8 cellular contexts compared by ENCODE assay signal in the genomic region with DNA sequence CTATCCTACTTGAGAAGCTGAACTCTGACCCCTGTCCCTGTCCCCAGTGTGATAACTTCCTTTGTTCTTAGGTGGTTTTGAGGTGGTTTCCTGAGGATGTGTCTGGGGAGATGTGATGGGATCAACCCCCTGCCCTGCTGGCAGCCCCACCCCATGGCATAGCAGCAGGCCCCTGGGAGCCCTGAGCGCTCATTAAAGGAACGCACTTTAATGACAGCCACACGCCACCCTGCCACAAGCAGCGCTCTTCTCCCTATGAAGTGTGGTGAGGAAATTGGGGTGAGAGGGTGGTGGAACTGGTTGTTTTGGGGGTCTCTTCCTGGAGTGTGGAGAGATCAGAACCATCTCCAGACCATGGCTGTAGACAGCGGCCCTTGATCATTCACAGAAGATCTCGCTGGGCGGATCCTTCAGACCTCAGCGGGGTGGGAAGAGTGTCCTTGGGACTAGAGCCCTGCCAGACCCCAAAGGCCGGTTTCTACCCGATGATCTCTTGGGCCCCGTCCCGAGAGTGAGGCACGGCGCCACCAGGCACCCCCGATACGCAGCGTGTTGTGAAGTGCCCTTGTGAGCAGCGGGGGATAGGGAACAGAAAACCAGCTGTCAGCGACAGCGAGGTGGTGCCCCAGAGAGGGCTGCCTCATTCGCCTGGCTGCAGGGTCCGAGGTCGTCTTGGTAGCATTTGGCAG. TPM values are rescaled to one million over a fixed set of nuclear protein-coding genes. Genes with fewer than 3 reads are reported as not detected.
A peak's percentile ranks its signal among the peaks of the same experiment; 100 is the strongest.
DNase-seq lines count a peak whose midpoint lies in the region; ATAC-seq and TF ChIP-seq lines count a peak whose summit lies in the region.

No MANE protein-coding gene starts in this region.

- no peak overlapping the region for H4K91ac ChIP-seq in neuronal stem cell (ENCODE audit: low read depth, low read length, poor library complexity)

- DNase-seq in CD4-positive, alpha-beta memory T cell, result no peak
- DNase-seq in coronary artery (ENCODE audit: low spot score), result no peak
- DNase-seq in neuronal stem cell (ENCODE audit: low spot score), result no peak
- no peak for DNase-seq in mucosa of gallbladder (ENCODE audit: low spot score)
- no peak for DNase-seq in posterior vena cava (ENCODE audit: low spot score)

- peak overlapping the region in 1 of 2 donors; percentile 26 for H3K4me3 ChIP-seq in CD4-positive, alpha-beta memory T cell (ENCODE audit: low read length in 2 of 2)
- H3K4me3 ChIP-seq in coronary artery (peak overlapping the region; percentile 59), neuronal stem cell (ENCODE audit: low read length in 2 of 2) (no peak overlapping the region)

- CTCF ChIA-PET in CD4-positive, alpha-beta memory T cell (lab: Charles Lee; ENCODE audit: partially characterized antibody), result interaction anchor here (0.8 to 3.7 kb wide), 36 partner anchors 10 to 272 kb away, joined by 3 to 93 read pairs (median 6); a partner anchor contains a TSS

- peak overlapping the region; percentile 72 for H2BK5ac ChIP-seq in neuronal stem cell (ENCODE audit: low read length)

- POLR2A ChIA-PET in CD4-positive, alpha-beta memory T cell (lab: Charles Lee; ENCODE audit: partially characterized antibody), result interaction anchor here (0.7 to 2.4 kb wide), 12 partner anchors 9 to 271 kb away, joined by 5 to 44 read pairs (median 10); a partner anchor contains a TSS

- H3K4me2 ChIP-seq in neuronal stem cell (ENCODE audit: insufficient read depth, low read length, poor library complexity, severe bottlenecking), result no peak overlapping the region

- no peaks in the 10 kb centered on the region for H3K36me3 ChIP-seq in CD4-positive, alpha-beta memory T cell (ENCODE audit: insufficient read depth, low read length)
- H3K36me3 ChIP-seq in neuronal stem cell (replicated peaks in 1 of 2; ENCODE audit: control insufficient read depth in 2 of 2, insufficient read depth in 2 of 2, low read length in 2 of 2), result no peaks in the 10 kb centered on the region

- peak overlapping the region; percentile 2 for H2BK15ac ChIP-seq in neuronal stem cell (ENCODE audit: low read length)

- peak overlapping the region; percentile 78 for H2AK5ac ChIP-seq in neuronal stem cell (ENCODE audit: low read depth, low read length)

- peaks cover 2% of the 10 kb centered on the region for H3K79me1 ChIP-seq in neuronal stem cell (ENCODE audit: low read depth, low read length)

- no peaks in the 10 kb centered on the region for H3K9me3 Mint-ChIP-seq in CD4-positive, alpha-beta memory T cell

- H2AFZ ChIP-seq in neuronal stem cell (ENCODE audit: low read length), result no peak overlapping the region

- H3K9ac ChIP-seq in neuronal stem cell (ENCODE audit: low read depth, low read length, poor library complexity), result peak overlapping the region; percentile 63

- H3K36me3 Mint-ChIP-seq in CD4-positive, alpha-beta memory T cell, result peaks cover 4 to 19% of the 10 kb centered on the region in 2 donors

- H3K14ac ChIP-seq in neuronal stem cell (ENCODE audit: low read length), result no peak overlapping the region

- no peak overlapping the region for H3K4ac ChIP-seq in neuronal stem cell (ENCODE audit: low read length)

- no peak overlapping the region for H4K8ac ChIP-seq in neuronal stem cell (ENCODE audit: low read depth, low read length)

- no peak for TF ChIP-seq CTCF in coronary artery (IDR thresholded peaks at IDR 0.05)

- H3K18ac ChIP-seq in neuronal stem cell (ENCODE audit: low read length), result peak overlapping the region; percentile 89

- H3K27me3 ChIP-seq in CD4-positive, alpha-beta memory T cell (ENCODE audit: insufficient read depth, low read length), result no peaks in the 10 kb centered on the region
- no peaks in the 10 kb centered on the region for H3K27me3 ChIP-seq in neuronal stem cell (ENCODE audit: control insufficient read depth in 3 of 3, insufficient read depth in 3 of 3, low read depth in 1 of 3, low read length in 3 of 3)

- H3K9me3 ChIP-seq in CD4-positive, alpha-beta memory T cell (ENCODE audit: control insufficient read depth in 1 of 2, low read length in 2 of 2), result no peaks in the 10 kb centered on the region
- H3K9me3 ChIP-seq in neuronal stem cell (replicated peaks in 1 of 2; ENCODE audit: control insufficient read depth in 2 of 2, insufficient read depth in 1 of 2, low read depth in 1 of 2, low read length in 2 of 2), result no peaks in the 10 kb centered on the region

- H3K27me3 Mint-ChIP-seq in CD4-positive, alpha-beta memory T cell, result no peaks in the 10 kb centered on the region

- H2BK12ac ChIP-seq in neuronal stem cell (ENCODE audit: low read length), result no peak overlapping the region

- intact Hi-C loops in CD4-positive, alpha-beta memory T cell (cut with micrococcal nuclease), result loop anchor here (1.0 to 10.0 kb wide), 6 partner anchors 14 to 266 kb away; a partner anchor contains a TSS
- intact Hi-C loops in posterior vena cava (cut with DNase I), result no loop called here

- WGBS in neuronal stem cell (ENCODE audit: extremely low coverage in 2 of 2, insufficient read length in 2 of 2, insufficient replicate concordance in 1 of 2), 2 donors, result no CpG with 5 or more reads among the region's 23 CpGs

- peaks cover 55% of the 10 kb centered on the region for H3K4me1 ChIP-seq in CD4-positive, alpha-beta memory T cell (ENCODE audit: insufficient read depth, low read length)
- peaks cover 12 to 20% of the 10 kb centered on the region in 2 donors for H3K4me1 ChIP-seq in neuronal stem cell (ENCODE audit: control insufficient read depth in 2 of 2, insufficient read depth in 1 of 2, low read depth in 1 of 2, low read length in 2 of 2)

- H3K27ac ChIP-seq in CD4-positive, alpha-beta memory T cell (ENCODE audit: low read depth, low read length), result peak overlapping the region; percentile 75
- H3K27ac ChIP-seq in coronary artery (peak overlapping the region; percentile 64 to 92), neuronal stem cell (replicated peaks; ENCODE audit: low read length) (no peak overlapping the region)

- H2BK120ac ChIP-seq in neuronal stem cell (ENCODE audit: low read depth, low read length), result peak overlapping the region; percentile 42

- H3K4me1 Mint-ChIP-seq in CD4-positive, alpha-beta memory T cell, result peaks cover 28 to 63% (median 38%) of the 10 kb centered on the region in 4 donors

- H3K27ac Mint-ChIP-seq in CD4-positive, alpha-beta memory T cell, result peak overlapping the region; percentile 97 to 99 (median 98)

- ATAC-seq in HG03520 (IDR thresholded peaks at IDR 0.05; ENCODE audit: unreplicated experiment), result peak; percentile 4
- ATAC-seq in GM18498 (IDR thresholded peaks at IDR 0.05; ENCODE audit: unreplicated experiment), result no peak
- no peak for ATAC-seq in HG02798 (IDR thresholded peaks at IDR 0.05; ENCODE audit: poor library complexity, unreplicated experiment)

- no peak overlapping the region for H3K23ac ChIP-seq in neuronal stem cell (ENCODE audit: low read depth, low read length, poor library complexity)

- peak overlapping the region; percentile 84 to 92 (median 88) for H3K4me3 Mint-ChIP-seq in CD4-positive, alpha-beta memory T cell

RNA-seq across cellular contexts. Expression of a gene that starts 45.4 kb away (rescaled TPM):
- 10 to 100 TPM; 17.2 to 17.4 TPM for total RNA-seq in CD4-positive, alpha-beta memory T cell
- polyA plus RNA-seq in CD4-positive, alpha-beta memory T cell, result 10 to 100 TPM; 14.5 to 14.6 TPM
- 1.8 TPM for polyA plus RNA-seq in neuronal stem cell (2013, experiment 1 of 2)
- 1.9 TPM for polyA plus RNA-seq in neuronal stem cell (2013, experiment 2 of 2)
- total RNA-seq in mucosa of gallbladder, result 26.8 TPM
- 10 to 100 TPM; 19.6 to 30.4 TPM for total RNA-seq in posterior vena cava
